1 cellular context compared by ENCODE assay signal in the genomic region with DNA sequence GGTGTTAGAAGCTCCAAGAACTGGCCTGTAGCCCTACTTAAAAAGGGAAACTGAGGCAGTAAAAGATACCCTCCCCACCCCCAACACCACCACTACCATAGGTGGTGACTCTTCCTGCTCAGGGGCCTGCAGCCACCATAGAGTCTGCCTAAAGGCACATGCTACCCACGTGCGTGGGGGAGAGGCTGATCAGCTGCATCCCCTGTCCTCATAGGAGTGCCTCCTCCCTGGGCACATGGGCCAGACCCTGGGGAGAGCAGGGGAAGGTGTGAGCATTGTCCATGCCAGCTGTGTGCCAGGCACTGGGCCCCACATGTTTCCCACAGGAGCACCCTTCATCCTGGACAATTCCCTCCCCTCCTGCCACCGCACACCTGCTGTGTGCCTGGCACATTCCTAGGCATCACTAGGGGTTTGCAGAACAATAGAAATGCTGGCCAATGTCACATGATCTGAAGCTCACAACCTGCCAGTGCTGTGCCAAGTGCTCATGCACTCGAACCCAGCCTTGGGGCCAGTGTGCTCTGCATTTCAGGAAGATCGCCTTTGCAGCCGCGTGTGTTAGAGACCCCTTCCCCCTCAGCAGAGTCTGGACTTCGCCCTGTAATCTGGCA.
TF ChIP-seq lines count a peak whose summit lies in the region.

No MANE protein-coding gene starts in this region.

TF ChIP-seq in HEK293, 187 proteins besides CTCF, POLR2A, EP300 and RAD21:
- TF ChIP-seq ZBTB17 (tag by site-specific recombination; IDR thresholded peaks at IDR 0.05) (peak; percentile 92), ZNF623 (tag by site-specific recombination; IDR thresholded peaks at IDR 0.05) (no peak), HOXC10 (CRISPR knock-in tag; IDR thresholded peaks at IDR 0.05) (no peak)
TF ChIP-seq in HEK293: peak in this region for 1.
